In the genomic region with DNA sequence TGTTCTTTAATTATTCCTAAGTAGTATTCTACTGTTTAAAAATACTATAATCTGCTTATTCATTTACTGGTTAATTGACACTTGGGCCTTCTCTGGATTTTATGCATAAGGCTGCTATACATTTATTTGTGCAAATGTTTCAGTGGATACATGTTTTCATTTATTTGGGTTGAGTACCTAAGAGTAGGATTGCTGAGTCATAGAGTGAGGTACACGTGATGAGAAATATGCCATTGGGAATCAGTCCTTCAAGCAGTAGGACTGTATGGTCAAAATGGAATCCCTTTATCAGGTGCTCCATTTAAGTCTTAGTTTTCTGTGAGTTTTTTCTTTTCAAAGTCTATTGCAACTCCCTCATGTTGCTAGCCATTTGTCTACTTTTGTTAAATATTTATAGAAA, we compare ENCODE assay signal across 20 cellular contexts.
"Had no signal": no experiment of that assay in that cellular context is flagged by ENCODE, and none has a peak within 500 bp of the region (broad histone marks: within the 10 kb centered on the region; RNA-seq: fewer than 3 reads in every experiment).

No MANE protein-coding gene starts in this region.

- H3K4me3 ChIP-seq: MG63 had no signal

- H3K27me3 ChIP-seq: MG63 had no signal

- DNase-seq: Karpas-422, KG1, MG63, NCI-H1092, NCI-H1105 treated with DMSO at 0.1 percent for 48 hours, NCI-H1417 treated with DMSO at 0.1 percent for 48 hours, NCI-H146, NCI-H1694 treated with DMSO at 0.1 percent for 48 hours, NCI-H1930, NCI-H2081, NCI-H2107, NCI-H2227 treated with DMSO at 0.1 percent for 48 hours, NCI-H524, NCI-H526 treated with DMSO at 0.1 percent for 48 hours, NCI-H774, PC-3, SHP77, SK-N-SH had no signal

- H3K27ac ChIP-seq: RWPE1 had no signal

- ATAC-seq: Panc1, PC-3 had no signal

- H3K36me3 ChIP-seq: MG63 had no signal
